In the genomic region with DNA sequence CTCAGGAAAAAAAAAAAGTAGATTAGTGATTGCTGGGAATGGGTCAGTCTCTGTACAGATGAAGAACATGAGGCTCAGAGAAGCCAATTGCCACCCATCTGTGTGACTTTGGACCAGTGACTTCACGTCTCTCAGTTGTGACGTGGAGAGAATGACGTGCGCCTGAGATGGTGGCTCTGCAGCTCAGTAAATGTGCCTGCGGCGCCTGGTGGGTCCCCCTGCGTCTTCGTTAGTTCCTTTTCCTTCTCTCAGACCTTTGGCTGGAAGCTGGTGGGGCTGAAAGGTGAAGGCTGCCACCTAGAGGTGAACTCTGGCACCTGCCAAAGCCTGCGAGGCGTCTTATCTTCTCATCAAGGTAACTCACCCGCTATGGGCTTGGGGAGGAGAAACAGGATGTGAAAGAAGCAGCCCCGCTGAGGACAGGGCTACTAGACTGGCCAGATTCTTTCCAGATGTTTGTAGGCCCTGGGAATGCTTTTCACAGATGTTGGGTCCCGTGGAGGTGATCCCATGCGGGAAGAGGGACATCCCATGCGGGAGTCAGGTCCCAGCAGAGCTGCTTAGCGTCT, we compare ENCODE assay signal across 8 cellular contexts. TPM values are rescaled to one million over a fixed set of nuclear protein-coding genes. Genes with fewer than 3 reads are reported as not detected.
DNase-seq lines count a peak whose midpoint lies in the region; ATAC-seq and TF ChIP-seq lines count a peak whose summit lies in the region.

No MANE protein-coding gene starts in this region.

- peak; percentile 90 for DNase-seq in Ammon's horn (ENCODE audit: low spot score)
- peak; percentile 65 for DNase-seq in NCI-H524 treated with DMSO at 0.1 percent for 48 hours (lab: John Stamatoyannopoulos, UW)
- DNase-seq in activated CD4-positive, CD25-positive, alpha-beta regulatory T cell treated with anti-CD3 and anti-CD28 coated beads, Interleukin-2, amount 50 U/mL, for 72 hours: peak; percentile 89
- peak; percentile 91 for DNase-seq in central memory CD4-positive, alpha-beta T cell
- peak; percentile 89 to 92 for DNase-seq in left lung
- peak; percentile 91 for DNase-seq in stimulated activated CD4-positive, alpha-beta T cell treated with anti-CD3 and anti-CD28 coated beads, Interleukin-4, amount 100 ng/mL, for 24 hours

- intact Hi-C loops in left lung (cut with DNase I): loop anchor here (5.0 to 10.0 kb wide), 2 partner anchors 42 to 95 kb away; no protein-coding TSS in a partner anchor

- H3K27ac ChIP-seq in left lung: no peak overlapping the region

- H3K36me3 ChIP-seq in left lung: no peaks in the 10 kb centered on the region

- no peak overlapping the region for H3K4me3 ChIP-seq in left lung

- no peaks in the 10 kb centered on the region for H3K27me3 ChIP-seq in left lung

- H3K9me3 ChIP-seq in left lung: no peaks in the 10 kb centered on the region

- TF ChIP-seq CTCF in left lung (IDR thresholded peaks at IDR 0.05): peak; percentile 84 to 95

- ATAC-seq in GM19328 (IDR thresholded peaks at IDR 0.05; ENCODE audit: unreplicated experiment) (peak; percentile 81), HG03457 (IDR thresholded peaks at IDR 0.05; ENCODE audit: unreplicated experiment) (peak; percentile 53), left lung (peak; percentile 93)

- peaks cover 5 to 28% of the 10 kb centered on the region in 2 donors for H3K4me1 ChIP-seq in left lung

RNA-seq across cellular contexts. Expression of gene E2F2, which starts 8.7 kb away (rescaled TPM):
- total RNA-seq in left lung: 1 to 10 TPM; 3.2 to 4.3 TPM

RNA-seq across cellular contexts. Expression of gene ID3, which starts 19.5 kb away (rescaled TPM):
- total RNA-seq in left lung: 100 to 1,000 TPM; 125 to 129 TPM

RNA-seq across cellular contexts. Expression of gene ASAP3, which starts 55.8 kb away (rescaled TPM):
- total RNA-seq in left lung: 10 to 100 TPM; 35.2 to 43.7 TPM
